ENCODE assay signal across 9 cellular contexts in the genomic region with DNA sequence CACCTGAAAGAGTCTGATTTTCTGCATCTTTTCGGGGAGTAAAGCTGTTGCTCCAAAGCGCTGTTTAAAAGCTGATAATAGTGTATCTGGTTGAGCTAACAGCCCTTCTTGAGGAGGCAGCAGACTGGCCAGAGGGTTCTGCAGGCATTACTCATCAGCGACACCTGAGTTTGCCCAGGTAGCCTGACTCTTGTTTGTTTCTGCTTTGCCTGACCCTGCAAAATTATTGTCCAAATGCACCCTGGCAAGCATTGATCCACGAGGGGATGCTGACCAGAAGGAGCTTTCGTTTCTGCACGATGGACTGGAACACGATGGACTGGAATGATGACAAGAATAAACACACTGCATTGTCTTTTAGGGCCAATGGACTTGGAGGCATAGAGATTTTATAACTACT. TPM values are rescaled to one million over a fixed set of nuclear protein-coding genes. Genes with fewer than 3 reads are reported as not detected.
DNase-seq lines count a peak whose midpoint lies in the region; ATAC-seq and TF ChIP-seq lines count a peak whose summit lies in the region.
"Had no signal": no experiment of that assay in that cellular context is flagged by ENCODE, and none has a peak within 500 bp of the region (broad histone marks: within the 10 kb centered on the region; RNA-seq: fewer than 3 reads in every experiment).

No MANE protein-coding gene starts in this region.

- peaks cover 29% of the 10 kb centered on the region for H4K20me1 ChIP-seq in OCI-LY3 (ENCODE audit: insufficient read depth, low read length)

- H3K4me1 ChIP-seq in OCI-LY3 (ENCODE audit: low read length) = peaks cover 37% of the 10 kb centered on the region
- peaks cover 77 to 100% (median 100%) of the 10 kb centered on the region in 4 donors for H3K4me1 ChIP-seq in esophagus muscularis mucosa
- peaks cover 69% of the 10 kb centered on the region for H3K4me1 ChIP-seq in stomach smooth muscle (ENCODE audit: control insufficient read depth, insufficient read depth, low read length)

- H3K4me1 Mint-ChIP-seq in activated T-cell treated with anti-CD3 and anti-CD28 coated beads, Interleukin-2, amount 50 U/mL, for 24 hours (ENCODE audit: low read depth) = peaks cover 94% of the 10 kb centered on the region

- TF ChIP-seq EP300 in esophagus muscularis mucosa (IDR thresholded peaks at IDR 0.05) = peak; percentile 48

- H3K27ac Mint-ChIP-seq in activated T-cell treated with anti-CD3 and anti-CD28 coated beads, Interleukin-2, amount 50 U/mL, for 24 hours = peak overlapping the region; percentile 93

- H3K79me2 ChIP-seq in OCI-LY3 (ENCODE audit: low read length) = peaks cover 91% of the 10 kb centered on the region

- WGBS in esophagus muscularis mucosa = 31% methylated on average over 7 of the region's 7 CpGs

- no peak for TF ChIP-seq POLR2A in esophagus muscularis mucosa (IDR thresholded peaks at IDR 0.05; ENCODE audit: low read depth)

- H3K4me3 ChIP-seq in OCI-LY3 (ENCODE audit: low read length) (peak overlapping the region; percentile 49), esophagus muscularis mucosa (peak overlapping the region; percentile 4 to 23 (median 14)), stomach smooth muscle (ENCODE audit: low read length in 2 of 2) (peak overlapping the region; percentile 35 to 40)

- no peak for TF ChIP-seq CTCF in OCI-LY3 (IDR thresholded peaks at IDR 0.05; ENCODE audit: low read depth, low read length)
- TF ChIP-seq CTCF in esophagus muscularis mucosa (IDR thresholded peaks at IDR 0.05) = no peak

- peaks cover 7% of the 10 kb centered on the region for H3K9me3 Mint-ChIP-seq in activated T-cell treated with anti-CD3 and anti-CD28 coated beads, Interleukin-2, amount 50 U/mL, for 24 hours

- H3K27me3 Mint-ChIP-seq in activated T-cell treated with anti-CD3 and anti-CD28 coated beads, Interleukin-2, amount 50 U/mL, for 24 hours = no peaks in the 10 kb centered on the region

- no peak overlapping the region for H2AFZ ChIP-seq in OCI-LY3 (ENCODE audit: low read depth, low read length)

- H3K27ac ChIP-seq in OCI-LY3 (ENCODE audit: low read length) = peak overlapping the region; percentile 57
- peak overlapping the region; percentile 29 to 93 (median 88) for H3K27ac ChIP-seq in esophagus muscularis mucosa (replicated peaks in 1 of 4)
- no peak overlapping the region for H3K27ac ChIP-seq in stomach smooth muscle (ENCODE audit: low read length)

- peaks cover 85% of the 10 kb centered on the region for H3K36me3 Mint-ChIP-seq in activated T-cell treated with anti-CD3 and anti-CD28 coated beads, Interleukin-2, amount 50 U/mL, for 24 hours (ENCODE audit: low read depth)

- peak overlapping the region; percentile 63 for H3K4me2 ChIP-seq in OCI-LY3 (ENCODE audit: low read length)

- no peak for DNase-seq in activated T-cell treated with anti-CD3 and anti-CD28 coated beads, Interleukin-2, amount 50 U/mL, for 24 hours
- DNase-seq in activated T-cell treated with anti-CD3 and anti-CD28 coated beads, Interleukin-2, amount 50 U/mL, for 1 hour = no peak
- DNase-seq in esophagus muscularis mucosa (ENCODE audit: extremely low spot score) = no peak
- no peak for DNase-seq in NCI-H2227 treated with DMSO at 0.1 percent for 48 hours (lab: John Stamatoyannopoulos, UW)
- DNase-seq: NCI-H1092 treated with DMSO at 0.1 percent for 48 hours had no signal

- no peak for ATAC-seq in HG03342 (IDR thresholded peaks at IDR 0.05; ENCODE audit: unreplicated experiment)
- no peak for ATAC-seq in HG03159 (IDR thresholded peaks at IDR 0.05; ENCODE audit: unreplicated experiment)

- H3K9me3 ChIP-seq in OCI-LY3 (ENCODE audit: insufficient read depth, low read length) (no peaks in the 10 kb centered on the region), esophagus muscularis mucosa (no peaks in the 10 kb centered on the region), stomach smooth muscle (ENCODE audit: control insufficient read depth in 2 of 2, low read length in 2 of 2) (no peaks in the 10 kb centered on the region)

- H3K9ac ChIP-seq in OCI-LY3 (ENCODE audit: low read length) = peak overlapping the region; percentile 3; the same call in 1 of the 2 replicates
- H3K9ac ChIP-seq in stomach smooth muscle (ENCODE audit: low read length in 2 of 2) = peak overlapping the region; percentile 29 to 46

- H3K36me3 ChIP-seq in OCI-LY3 (replicated peaks; ENCODE audit: low read depth, low read length) (peaks cover 18% of the 10 kb centered on the region), esophagus muscularis mucosa (peaks cover 0 to 15% (median 0%) of the 10 kb centered on the region in 4 donors), stomach smooth muscle (ENCODE audit: control insufficient read depth in 2 of 2, insufficient read depth in 2 of 2, low read length in 2 of 2) (peaks cover 4 to 6% of the 10 kb centered on the region in 2 donors)

- no peaks in the 10 kb centered on the region for H3K27me3 ChIP-seq in OCI-LY3 (ENCODE audit: low read depth, low read length)
- H3K27me3 ChIP-seq in esophagus muscularis mucosa = no peaks in the 10 kb centered on the region
- H3K27me3 ChIP-seq in stomach smooth muscle (ENCODE audit: control insufficient read depth in 1 of 2, insufficient read depth in 2 of 2, low read length in 2 of 2) = no peaks in the 10 kb centered on the region

- peak overlapping the region; percentile 94 for H3K4me3 Mint-ChIP-seq in activated T-cell treated with anti-CD3 and anti-CD28 coated beads, Interleukin-2, amount 50 U/mL, for 24 hours

- intact Hi-C loops in esophagus muscularis mucosa (cut with DNase I) = loop anchor here (10.0 kb wide), 2 partner anchors 83 to 1243 kb away; a partner anchor contains a TSS

RNA-seq across cellular contexts. Expression of a gene that starts 6.2 kb away (rescaled TPM):
- 100 to 1,000 TPM; 311 to 469 (median 376) TPM for total RNA-seq in esophagus muscularis mucosa

RNA-seq across cellular contexts. Expression of a gene that starts 54.5 kb away (rescaled TPM):
- total RNA-seq in esophagus muscularis mucosa = under 1 TPM in 3 of 4 donors, not detected in 1; 0.39 to 0.83 (median 0.40) TPM
